8 cellular contexts compared by ENCODE assay signal in genomic region chr16:89246903-89247733, GRCh38. TPM values are rescaled to one million over a fixed set of nuclear protein-coding genes. Genes with fewer than 3 reads are reported as not detected.
DNase-seq lines count a peak whose midpoint lies in the region; ATAC-seq and TF ChIP-seq lines count a peak whose summit lies in the region.

No MANE protein-coding gene starts in this region.

- peaks cover 11% of the 10 kb centered on the region for H3K36me3 Mint-ChIP-seq in activated CD4-positive, alpha-beta T cell treated with anti-CD3 and anti-CD28 coated beads, Interleukin-2, amount 10 ng/mL, durations not matched to agents 7 days and 5 days (ENCODE audit: low read depth)

- H3K4me3 ChIP-seq in coronary artery, result peak overlapping the region; percentile 72

- peaks cover 19% of the 10 kb centered on the region for H3K4me1 Mint-ChIP-seq in activated CD4-positive, alpha-beta T cell treated with anti-CD3 and anti-CD28 coated beads, Interleukin-2, amount 10 ng/mL, durations not matched to agents 7 days and 5 days

- H3K4me3 Mint-ChIP-seq in activated CD4-positive, alpha-beta T cell treated with anti-CD3 and anti-CD28 coated beads, Interleukin-2, amount 10 ng/mL, durations not matched to agents 7 days and 5 days, result peak overlapping the region; percentile 64

- peaks cover 5% of the 10 kb centered on the region for H3K27me3 Mint-ChIP-seq in activated CD4-positive, alpha-beta T cell treated with anti-CD3 and anti-CD28 coated beads, Interleukin-2, amount 10 ng/mL, durations not matched to agents 7 days and 5 days

- CTCF ChIA-PET in GM10248 (lab: Yijun Ruan, JAX), result interaction anchor here (1.3 to 1.5 kb wide), 2 partner anchors 17 to 42 kb away, joined by 3 to 7 read pairs; no protein-coding TSS in a partner anchor
- CTCF ChIA-PET in activated CD4-positive, alpha-beta T cell treated with anti-CD3 and anti-CD28 coated beads, Interleukin-2, amount 10 ng/mL, durations not matched to agents 7 days and 5 days (lab: Charles Lee), result interaction anchor here (0.6 to 0.9 kb wide), 3 partner anchors 31 to 307 kb away, joined by 3 to 7 read pairs (median 3); no protein-coding TSS in a partner anchor

- no peak overlapping the region for H3K27ac ChIP-seq in coronary artery

- TF ChIP-seq CTCF in GM10248 (IDR thresholded peaks at IDR 0.05; ENCODE audit: control extremely low read depth, extremely low read depth, low read depth, missing control alignments), result no peak
- TF ChIP-seq CTCF in coronary artery (IDR thresholded peaks at IDR 0.05), result no peak

- peak; percentile 73 for ATAC-seq in HG02763 (IDR thresholded peaks at IDR 0.05; ENCODE audit: unreplicated experiment)
- ATAC-seq in left lobe of liver, result peak; percentile 96
- ATAC-seq in GM21717 (IDR thresholded peaks at IDR 0.05; ENCODE audit: unreplicated experiment), result no peak

- POLR2A ChIA-PET in GM10248 (lab: Yijun Ruan, JAX), result no interaction called here
- POLR2A ChIA-PET in activated CD4-positive, alpha-beta T cell treated with anti-CD3 and anti-CD28 coated beads, Interleukin-2, amount 10 ng/mL, durations not matched to agents 7 days and 5 days (lab: Charles Lee), result interaction anchor here (0.6 kb wide), 1 partner anchor 69 kb away, joined by 3 read pairs; no protein-coding TSS in a partner anchor

- H3K9me3 Mint-ChIP-seq in activated CD4-positive, alpha-beta T cell treated with anti-CD3 and anti-CD28 coated beads, Interleukin-2, amount 10 ng/mL, durations not matched to agents 7 days and 5 days, result peaks cover 8% of the 10 kb centered on the region

- H3K27ac Mint-ChIP-seq in activated CD4-positive, alpha-beta T cell treated with anti-CD3 and anti-CD28 coated beads, Interleukin-2, amount 10 ng/mL, durations not matched to agents 7 days and 5 days, result peak overlapping the region; percentile 75

- DNase-seq in GM10248 (ENCODE audit: extremely low spot score), result peak; percentile 99
- peak; percentile 75 for DNase-seq in NCI-H2196 treated with DMSO at 0.1 percent for 48 hours (lab: John Stamatoyannopoulos, UW; ENCODE audit: unreplicated experiment)
- peak; percentile 94 for DNase-seq in activated CD4-positive, alpha-beta T cell treated with anti-CD3 and anti-CD28 coated beads, Interleukin-2, amount 10 ng/mL, durations not matched to agents 7 days and 5 days
- DNase-seq in coronary artery (ENCODE audit: low spot score), result peak; percentile 87
- DNase-seq in left lobe of liver (ENCODE audit: low spot score), result peak; percentile 95
- DNase-seq in stimulated activated CD4-positive, alpha-beta T cell treated with anti-CD3 and anti-CD28 coated beads, Interleukin-1b, Interleukin-23, amount 100 ng/mL, for 4 hours (ENCODE audit: low read depth in 2 of 2), result peak; percentile 98 to 99

RNA-seq across cellular contexts. Expression of gene ZNF778, which starts 29.6 kb away (rescaled TPM):
- 1 to 10 TPM; 8.3 to 9.2 TPM for total RNA-seq in activated CD4-positive, alpha-beta T cell treated with anti-CD3 and anti-CD28 coated beads, Interleukin-2, amount 10 ng/mL, durations not matched to agents 7 days and 5 days
- total RNA-seq in left lobe of liver, result 5.3 TPM

RNA-seq across cellular contexts. Expression of gene SLC22A31, which starts 46.8 kb away (rescaled TPM):
- total RNA-seq in activated CD4-positive, alpha-beta T cell treated with anti-CD3 and anti-CD28 coated beads, Interleukin-2, amount 10 ng/mL, durations not matched to agents 7 days and 5 days, result 1 to 10 TPM; 1.8 to 2.8 TPM
- total RNA-seq in left lobe of liver, result 0.30 TPM
